ENCODE assay signal across 1 cellular context in the genomic region with DNA sequence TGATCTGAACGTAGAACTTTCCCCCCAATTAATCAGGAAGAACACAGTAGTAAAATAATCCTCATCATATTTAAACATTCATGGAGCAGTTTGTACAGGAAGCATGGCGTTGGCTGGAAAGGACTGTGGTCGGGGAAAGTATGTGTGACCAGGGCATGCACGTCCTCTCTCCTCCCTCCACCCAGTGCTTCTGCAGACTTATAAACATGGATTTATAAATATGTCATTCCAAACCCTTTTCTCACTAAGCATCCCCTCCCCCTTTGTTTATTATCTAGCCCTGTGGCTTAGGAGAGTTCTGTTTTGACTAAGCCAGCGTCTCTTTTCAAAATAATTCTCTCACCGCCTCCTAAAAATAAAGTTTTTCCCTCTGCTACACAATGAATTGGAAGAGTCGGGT.
A peak's percentile ranks its signal among the peaks of the same experiment; 100 is the strongest.
TF ChIP-seq lines count a peak whose summit lies in the region.

No MANE protein-coding gene starts in this region.

TF ChIP-seq in IMR-90, 13 proteins besides CTCF, POLR2A, EP300 and RAD21:
- TF ChIP-seq RFX5 (IDR thresholded peaks at IDR 0.05; ENCODE audit: low read depth, low read length) (no peak), MXI1 (IDR thresholded peaks at IDR 0.05; ENCODE audit: borderline replicate concordance, low read depth, low read length) (no peak; the same call in 1 of the 2 replicates), MAZ (IDR thresholded peaks at IDR 0.05; ENCODE audit: borderline replicate concordance, low read depth, low read length) (peak; percentile 68; the same call in 1 of the 2 replicates), SMC3 (IDR thresholded peaks at IDR 0.05; ENCODE audit: low read depth, low read length) (no peak), FOS (IDR thresholded peaks at IDR 0.05; ENCODE audit: low read depth, low read length) (peak; percentile 63), BHLHE40 (IDR thresholded peaks at IDR 0.05; ENCODE audit: low read depth, low read length) (peak; percentile 52), CHD1 (IDR thresholded peaks at IDR 0.05; ENCODE audit: low read depth, low read length) (0 out of 2 replicates have a peak, but pooled peaks have one; percentile 27)
